Comparison of ENCODE assay signal across 27 cellular contexts in the genomic region with DNA sequence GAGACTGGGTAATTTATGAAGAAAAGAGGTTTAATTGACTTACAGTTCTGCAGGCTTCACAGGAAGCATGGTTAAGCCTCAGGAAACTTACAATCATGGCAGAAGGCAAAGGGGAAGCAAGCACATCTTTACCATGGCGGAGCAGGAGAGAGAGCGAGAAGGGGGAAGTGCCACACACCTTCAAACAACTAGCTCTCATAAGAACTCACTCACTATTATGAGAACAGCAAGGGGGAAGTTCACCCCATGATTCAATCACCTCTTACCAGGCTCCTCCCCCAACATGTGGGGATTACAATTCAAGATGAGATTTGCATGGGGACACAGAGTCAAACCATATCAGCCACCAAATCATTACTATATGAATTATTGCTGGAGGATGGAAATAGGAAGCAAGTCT. TPM values are rescaled to one million over a fixed set of nuclear protein-coding genes. Genes with fewer than 3 reads are reported as not detected.
"Had no signal": no experiment of that assay in that cellular context is flagged by ENCODE, and none has a peak within 500 bp of the region (broad histone marks: within the 10 kb centered on the region; RNA-seq: fewer than 3 reads in every experiment).

No MANE protein-coding gene starts in this region.

- H3K27me3 ChIP-seq: testis, transverse colon had no signal

- H3K4me1 ChIP-seq: testis, transverse colon had no signal

- H3K27ac Mint-ChIP-seq: activated CD4-positive, alpha-beta T cell treated with anti-CD3 and anti-CD28 coated beads, Interleukin-2, amount 10 ng/mL, durations not matched to agents 24 days and 14 days; activated CD8-positive, alpha-beta T cell treated with anti-CD3 and anti-CD28 coated beads for 36 hours; activated naive CD4-positive, alpha-beta T cell treated with anti-CD3 and anti-CD28 coated beads, Interleukin-2, amount 50 U/mL, for 24 hours; activated naive CD8-positive, alpha-beta T cell treated with anti-CD3 and anti-CD28 coated beads, Interleukin-2, amount 50 U/mL, for 24 hours; activated T-helper 17 cell treated with anti-CD3 and anti-CD28 coated beads, Interleukin-2, amount 50 U/mL, for 72 hours; immature natural killer cell; mesothelial cell of epicardium; naive thymus-derived CD4-positive, alpha-beta T cell had no signal

- H3K36me3 ChIP-seq: transverse colon had no signal

- H3K27ac ChIP-seq: testis, transverse colon, VCaP had no signal

- H3K4me3 Mint-ChIP-seq: activated CD4-positive, alpha-beta T cell treated with anti-CD3 and anti-CD28 coated beads, Interleukin-2, amount 10 ng/mL, durations not matched to agents 24 days and 14 days; activated CD8-positive, alpha-beta T cell treated with anti-CD3 and anti-CD28 coated beads for 36 hours; activated naive CD4-positive, alpha-beta T cell treated with anti-CD3 and anti-CD28 coated beads, Interleukin-2, amount 50 U/mL, for 24 hours; activated naive CD8-positive, alpha-beta T cell treated with anti-CD3 and anti-CD28 coated beads, Interleukin-2, amount 50 U/mL, for 24 hours; activated T-cell treated with anti-CD3 and anti-CD28 coated beads, Interleukin-2, amount 50 U/mL, for 4 hours; activated T-helper 17 cell treated with anti-CD3 and anti-CD28 coated beads, Interleukin-2, amount 50 U/mL, for 72 hours; immature natural killer cell; mesothelial cell of epicardium; naive thymus-derived CD4-positive, alpha-beta T cell had no signal

- H3K4me3 ChIP-seq: testis, transverse colon had no signal

- DNase-seq: activated CD4-positive, alpha-beta T cell treated with anti-CD3 and anti-CD28 coated beads, Interleukin-2, amount 10 ng/mL, durations not matched to agents 24 days and 14 days; activated CD8-positive, alpha-beta T cell treated with anti-CD3 and anti-CD28 coated beads for 36 hours; activated gamma-delta T cell treated with Interleukin-2 at 50 U/mL for 16 hours; activated naive CD8-positive, alpha-beta T cell treated with anti-CD3 and anti-CD28 coated beads, Interleukin-2, amount 50 U/mL, for 24 hours; activated T-cell treated with anti-CD3 and anti-CD28 coated beads, Interleukin-2, amount 50 U/mL, for 4 hours; amygdala; caudate nucleus; head of caudate nucleus; hypothalamus; immature natural killer cell; kidney; left colon; mammary epithelial cell; naive thymus-derived CD4-positive, alpha-beta T cell; occipital lobe; posterior cingulate gyrus; right cardiac atrium; stimulated activated CD4-positive, alpha-beta T cell treated with anti-CD3 and anti-CD28 coated beads, Interleukin-15, amount 100 ng/mL, for 24 hours; stimulated activated CD4-positive, alpha-beta T cell treated with anti-CD3 and anti-CD28 coated beads, Interleukin-2, amount 100 ng/mL, for 24 hours; stimulated activated naive CD4-positive, alpha-beta T cell treated with Interleukin-2 at 50 U/mL for 16 hours; testis; transverse colon had no signal

- H3K9me3 ChIP-seq: testis, transverse colon had no signal

- H3K36me3 Mint-ChIP-seq: immature natural killer cell had no signal

- ATAC-seq: activated CD4-positive, CD25-positive, alpha-beta regulatory T cell treated with anti-CD3 and anti-CD28 coated beads, Interleukin-2, amount 50 U/mL, for 24 hours; activated CD8-positive, alpha-beta T cell treated with anti-CD3 and anti-CD28 coated beads for 36 hours; activated naive CD8-positive, alpha-beta T cell treated with anti-CD3 and anti-CD28 coated beads, Interleukin-2, amount 50 U/mL, for 24 hours; activated T-cell treated with anti-CD3 and anti-CD28 coated beads, Interleukin-2, amount 50 U/mL, for 4 hours; activated T-helper 17 cell treated with anti-CD3 and anti-CD28 coated beads, Interleukin-2, amount 50 U/mL, for 72 hours; left colon; naive thymus-derived CD4-positive, alpha-beta T cell; right cardiac atrium had no signal

- H3K9me3 Mint-ChIP-seq: activated CD8-positive, alpha-beta T cell treated with anti-CD3 and anti-CD28 coated beads for 36 hours; activated naive CD4-positive, alpha-beta T cell treated with anti-CD3 and anti-CD28 coated beads, Interleukin-2, amount 50 U/mL, for 24 hours; activated naive CD8-positive, alpha-beta T cell treated with anti-CD3 and anti-CD28 coated beads, Interleukin-2, amount 50 U/mL, for 24 hours; activated T-cell treated with anti-CD3 and anti-CD28 coated beads, Interleukin-2, amount 50 U/mL, for 4 hours; immature natural killer cell had no signal

- H3K4me1 Mint-ChIP-seq: activated naive CD4-positive, alpha-beta T cell treated with anti-CD3 and anti-CD28 coated beads, Interleukin-2, amount 50 U/mL, for 24 hours; immature natural killer cell; mesothelial cell of epicardium had no signal

RNA-seq across cellular contexts. Expression of a gene that starts 54.5 kb away (rescaled TPM):
- polyA plus RNA-seq: naive thymus-derived CD4-positive, alpha-beta T cell had no signal
